Comparison of ENCODE assay signal across 16 cellular contexts in genomic region chr3:188431040-188431439, GRCh38.
DNase-seq lines count a peak whose midpoint lies in the region; ATAC-seq and TF ChIP-seq lines count a peak whose summit lies in the region.
"Had no signal": no experiment of that assay in that cellular context is flagged by ENCODE, and none has a peak within 500 bp of the region (broad histone marks: within the 10 kb centered on the region; RNA-seq: fewer than 3 reads in every experiment).

No MANE protein-coding gene starts in this region.

- peak; percentile 12 for DNase-seq in GM23248
- no peak for DNase-seq in ascending aorta (ENCODE audit: low spot score in 2 of 2)
- no peak for DNase-seq in left colon
- peak; percentile 45 for DNase-seq in stimulated activated naive B cell treated with anti-CD40 and anti-IgM and Interleukin-4, amounts not matched to agents 10 μg/mL and 1 μg/mL and 100 μg/mL, for 72 hours
- DNase-seq in mesenteric fat pad (ENCODE audit: low spot score): no peak
- DNase-seq in pons (ENCODE audit: low spot score): no peak
- DNase-seq: cerebellar nuclear complex; endodermal cell; left lung; naive thymus-derived CD8-positive, alpha-beta T cell; NCI-H2029 treated with DMSO at 0.1 percent for 48 hours had no signal

- H3K79me2 ChIP-seq in GM23248 (ENCODE audit: insufficient read depth): peaks cover 57% of the 10 kb centered on the region

- peak overlapping the region; percentile 5 to 32 for H3K4me3 Mint-ChIP-seq in stimulated activated naive B cell treated with anti-CD40 and anti-IgM and Interleukin-4, amounts not matched to agents 10 μg/mL and 1 μg/mL and 100 μg/mL, for 72 hours
- H3K4me3 Mint-ChIP-seq: endodermal cell; GM23338; naive thymus-derived CD8-positive, alpha-beta T cell; T-helper 2 cell treated with Interferon-gamma antibody and Interleukin-4, amounts not matched to agents 5 μg/mL and 100 μg/mL, for 36 hours had no signal

- peak overlapping the region; percentile 97 for H3K27ac Mint-ChIP-seq in stimulated activated naive B cell treated with anti-CD40 and anti-IgM and Interleukin-4, amounts not matched to agents 10 μg/mL and 1 μg/mL and 100 μg/mL, for 72 hours
- H3K27ac Mint-ChIP-seq: activated T-helper 2 cell treated with anti-CD3 and anti-CD28 coated beads, Interferon-gamma antibody, Interleukin-2, Interleukin-4, amounts not matched to agents 10 μg/mL and 5 μg/mL and 100 μg/mL, durations not matched to agents 14 hours and 24 hours and 36 hours; endodermal cell; GM23338; T-helper 2 cell treated with Interferon-gamma antibody and Interleukin-4, amounts not matched to agents 5 μg/mL and 100 μg/mL, for 36 hours had no signal

- H3K27me3 ChIP-seq in GM23248 (replicated peaks; ENCODE audit: insufficient read depth) (no peaks in the 10 kb centered on the region), ascending aorta (no peaks in the 10 kb centered on the region)
- H3K27me3 ChIP-seq: left lung had no signal

- no peak overlapping the region for H3K9ac ChIP-seq in GM23248

- H3K36me3 ChIP-seq in GM23248 (ENCODE audit: low read depth) (peaks cover 7% of the 10 kb centered on the region; the same call in 1 of the 2 replicates), ascending aorta (peaks cover 0 to 4% of the 10 kb centered on the region in 2 donors)
- H3K36me3 ChIP-seq: left lung had no signal

- 97 to 99% methylated on average over 5 of the region's 5 CpGs for WGBS in GM23248 (ENCODE audit: low coverage in 1 of 2, low lambda C conversion rate in 2 of 2, missing lambda C conversion rate in 2 of 2), 2 experiments

- H3K9me3 ChIP-seq in GM23248 (ENCODE audit: low read depth) (no peaks in the 10 kb centered on the region), ascending aorta (no peaks in the 10 kb centered on the region)
- H3K9me3 ChIP-seq: left lung had no signal

- peaks cover 22% of the 10 kb centered on the region; the same call in 1 of the 2 replicates for H3F3A ChIP-seq in GM23248 (ENCODE audit: insufficient read depth)

- in situ Hi-C loops in GM23248 (cut with MboI): no loop called here

- H3K4me1 ChIP-seq in GM23248 (ENCODE audit: insufficient read depth) (peaks cover 29% of the 10 kb centered on the region), ascending aorta (peaks cover 9 to 44% of the 10 kb centered on the region in 2 donors)

- H3K36me3 Mint-ChIP-seq in stimulated activated naive B cell treated with anti-CD40 and anti-IgM and Interleukin-4, amounts not matched to agents 10 μg/mL and 1 μg/mL and 100 μg/mL, for 72 hours: peaks cover 34 to 43% of the 10 kb centered on the region in 2 donors

- peak; percentile 2 for ATAC-seq in left colon
- peak; percentile 71 to 81 for ATAC-seq in stimulated activated naive B cell treated with anti-CD40 and anti-IgM and Interleukin-4, amounts not matched to agents 10 μg/mL and 1 μg/mL and 100 μg/mL, for 72 hours (replicated peaks)
- ATAC-seq in HG02970 (IDR thresholded peaks at IDR 0.05; ENCODE audit: low FRiP score, unreplicated experiment): no peak
- ATAC-seq: GM23338; HepG2; naive thymus-derived CD8-positive, alpha-beta T cell had no signal

- no peaks in the 10 kb centered on the region for H3K9me2 ChIP-seq in GM23248 (ENCODE audit: insufficient read depth)

- H3K27ac ChIP-seq in GM23248: 0 out of 2 replicates have a peak overlapping the region, but pooled peaks have one; percentile 19
- peak overlapping the region; percentile 55 to 79 for H3K27ac ChIP-seq in ascending aorta

- intact Hi-C loops in ascending aorta (cut with DNase I) (loop anchor here (2.0 to 5.0 kb wide), 2 partner anchors 378 to 689 kb away; no protein-coding TSS in a partner anchor), left colon (cut with DNase I, micrococcal nuclease) (no loop called here)

- H3K9me3 Mint-ChIP-seq in stimulated activated naive B cell treated with anti-CD40 and anti-IgM and Interleukin-4, amounts not matched to agents 10 μg/mL and 1 μg/mL and 100 μg/mL, for 72 hours: peaks cover 18 to 22% of the 10 kb centered on the region in 2 donors

- H3K4me3 ChIP-seq in GM23248: no peak overlapping the region
- no peak overlapping the region for H3K4me3 ChIP-seq in ascending aorta
- H3K4me3 ChIP-seq: GM23338, left lung had no signal

- H3K4me2 ChIP-seq in GM23248 (ENCODE audit: unreplicated experiment): no peak overlapping the region
- H3K4me2 ChIP-seq: GM23338 had no signal

- H2AFZ ChIP-seq in GM23248: no peak overlapping the region
- H2AFZ ChIP-seq: GM23338 had no signal

- peaks cover 45 to 84% of the 10 kb centered on the region in 2 donors for H3K4me1 Mint-ChIP-seq in stimulated activated naive B cell treated with anti-CD40 and anti-IgM and Interleukin-4, amounts not matched to agents 10 μg/mL and 1 μg/mL and 100 μg/mL, for 72 hours
- H3K4me1 Mint-ChIP-seq: endodermal cell had no signal

- TF ChIP-seq CTCF in ascending aorta (IDR thresholded peaks at IDR 0.05): no peak

- no peaks in the 10 kb centered on the region for H4K20me1 ChIP-seq in GM23248 (ENCODE audit: insufficient read depth)

- H3K27me3 Mint-ChIP-seq in stimulated activated naive B cell treated with anti-CD40 and anti-IgM and Interleukin-4, amounts not matched to agents 10 μg/mL and 1 μg/mL and 100 μg/mL, for 72 hours: no peaks in the 10 kb centered on the region
- H3K27me3 Mint-ChIP-seq: naive thymus-derived CD8-positive, alpha-beta T cell had no signal

Comparison
In these comparisons a context has a peak if more than half of its experiments do, and no peak if none do; other contexts are left out.
1. DNase-seq: peak in GM23248 (single experiment) and stimulated activated naive B cell treated with anti-CD40 and anti-IgM and Interleukin-4, amounts not matched to agents 10 μg/mL and 1 μg/mL and 100 μg/mL, for 72 hours (single experiment); none in ascending aorta (0 of 2), left colon (0 of 2), mesenteric fat pad (single experiment) and pons (single experiment).